In the genomic region with DNA sequence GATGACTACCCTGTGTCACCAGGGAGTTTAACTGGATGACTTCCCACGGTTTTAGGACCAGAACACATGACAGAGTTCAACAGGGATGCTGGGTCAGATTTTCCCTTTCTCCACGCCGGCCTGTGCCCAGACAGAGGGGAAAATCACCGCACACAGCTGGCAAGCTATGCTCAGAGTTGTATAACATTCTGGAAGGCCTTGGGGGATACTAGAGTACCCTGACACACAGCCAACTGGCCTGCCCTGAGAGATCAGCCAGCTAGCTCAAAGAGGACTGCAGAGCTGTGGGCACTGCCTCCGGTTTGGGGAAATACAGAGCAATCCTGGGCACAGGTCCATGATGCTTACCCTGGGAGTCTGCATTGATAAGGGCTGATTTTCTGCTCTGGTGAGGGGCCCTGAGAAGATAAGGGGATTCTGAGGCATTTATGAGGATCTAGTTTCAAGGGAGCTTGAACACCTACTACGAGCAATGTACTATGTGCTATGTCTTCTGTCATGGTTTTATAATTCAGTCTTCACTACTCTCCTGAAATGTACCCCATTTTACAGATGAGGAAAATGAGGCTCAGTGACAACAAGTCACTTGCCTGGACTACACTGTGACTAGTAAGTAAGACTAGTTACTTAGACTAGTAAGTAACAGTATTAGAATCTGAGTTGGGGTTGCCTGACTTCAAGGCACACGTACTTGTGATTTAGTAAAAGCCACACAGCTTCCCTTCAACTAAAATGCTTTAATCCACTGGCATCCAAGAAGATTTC, we compare ENCODE assay signal across 1 cellular context.
TF ChIP-seq lines count a peak whose summit lies in the region.

No MANE protein-coding gene starts in this region.

TF ChIP-seq in H1, 55 proteins besides CTCF, POLR2A, EP300 and RAD21:
- peak in 1 of 2 experiments; percentile 73; a peak in 1 of 4 replicates for TF ChIP-seq HDAC2 (IDR thresholded peaks at IDR 0.05; ENCODE audit: borderline replicate concordance in 1 of 2, low read depth in 2 of 2, low read length in 2 of 2)
- peak; percentile 81; the same call in 1 of the 2 replicates for TF ChIP-seq KDM1A (IDR thresholded peaks at IDR 0.05; ENCODE audit: borderline replicate concordance, low read length)
- TF ChIP-seq, protein P1, sequence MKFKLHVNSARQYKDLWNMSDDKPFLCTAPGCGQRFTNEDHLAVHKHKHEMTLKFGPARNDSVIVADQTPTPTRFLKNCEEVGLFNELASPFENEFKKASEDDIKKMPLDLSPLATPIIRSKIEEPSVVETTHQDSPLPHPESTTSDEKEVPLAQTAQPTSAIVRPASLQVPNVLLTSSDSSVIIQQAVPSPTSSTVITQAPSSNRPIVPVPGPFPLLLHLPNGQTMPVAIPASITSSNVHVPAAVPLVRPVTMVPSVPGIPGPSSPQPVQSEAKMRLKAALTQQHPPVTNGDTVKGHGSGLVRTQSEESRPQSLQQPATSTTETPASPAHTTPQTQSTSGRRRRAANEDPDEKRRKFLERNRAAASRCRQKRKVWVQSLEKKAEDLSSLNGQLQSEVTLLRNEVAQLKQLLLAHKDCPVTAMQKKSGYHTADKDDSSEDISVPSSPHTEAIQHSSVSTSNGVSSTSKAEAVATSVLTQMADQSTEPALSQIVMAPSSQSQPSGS (IDR thresholded peaks at IDR 0.05; ENCODE audit: low read length), result no peak
- TF ChIP-seq ASH2L (IDR thresholded peaks at IDR 0.05; ENCODE audit: low read length), result no peak
